ENCODE assay signal across 8 cellular contexts in genomic region chr9:34047864-34048729, GRCh38. TPM values are rescaled to one million over a fixed set of nuclear protein-coding genes. Genes with fewer than 3 reads are reported as not detected.
DNase-seq lines count a peak whose midpoint lies in the region; ATAC-seq and TF ChIP-seq lines count a peak whose summit lies in the region.

No MANE protein-coding gene starts in this region.

- H3K79me2 ChIP-seq in smooth muscle cell (ENCODE audit: low read depth), result peaks cover 55% of the 10 kb centered on the region

- peak overlapping the region; percentile 89 for H3K4me2 ChIP-seq in smooth muscle cell

- H2AFZ ChIP-seq in smooth muscle cell (ENCODE audit: low read depth), result peak overlapping the region; percentile 8

- H3K4me1 Mint-ChIP-seq in CD8-positive, alpha-beta memory T cell, result peaks cover 32 to 41% (median 40%) of the 10 kb centered on the region in 3 donors

- ATAC-seq in GM21360 (IDR thresholded peaks at IDR 0.05; ENCODE audit: unreplicated experiment), result peak; percentile 26

- under 1% methylated on average over 27 of the region's 30 CpGs for WGBS in smooth muscle cell (ENCODE audit: low lambda C conversion rate)

- no peaks in the 10 kb centered on the region for H3K9me3 Mint-ChIP-seq in CD8-positive, alpha-beta memory T cell

- TF ChIP-seq CTCF in smooth muscle cell (IDR thresholded peaks at IDR 0.05; ENCODE audit: borderline replicate concordance, insufficient read depth, poor library complexity, severe bottlenecking), result no peak

- H3K36me3 ChIP-seq in CD8-positive, alpha-beta memory T cell (ENCODE audit: insufficient read depth, low read length), result no peaks in the 10 kb centered on the region
- H3K36me3 ChIP-seq in smooth muscle cell (ENCODE audit: low read depth), result no peaks in the 10 kb centered on the region

- H3K9ac ChIP-seq in smooth muscle cell (ENCODE audit: low read depth), result peak overlapping the region; percentile 98

- peak overlapping the region; percentile 95 to 100 (median 96) for H3K4me3 Mint-ChIP-seq in CD8-positive, alpha-beta memory T cell

- CTCF ChIA-PET in CD8-positive, alpha-beta memory T cell (lab: Charles Lee), result interaction anchor here (0.9 kb wide), 2 partner anchors 21 to 234 kb away, joined by 3 read pairs; no protein-coding TSS in a partner anchor

- no peaks in the 10 kb centered on the region for H3K27me3 ChIP-seq in CD8-positive, alpha-beta memory T cell (ENCODE audit: insufficient read depth, low read length, poor library complexity, severe bottlenecking)
- no peaks in the 10 kb centered on the region for H3K27me3 ChIP-seq in smooth muscle cell (ENCODE audit: low read depth)

- POLR2A ChIA-PET in CD8-positive, alpha-beta memory T cell (lab: Charles Lee), result interaction anchor here (0.5 to 1.3 kb wide), 5 partner anchors 124 to 329 kb away, joined by 3 to 5 read pairs (median 4); partner anchors contain the start of genes MYORG and UBAP1

- peaks cover 0 to 3% of the 10 kb centered on the region in 2 donors for H3K27me3 Mint-ChIP-seq in CD8-positive, alpha-beta memory T cell

- H3K4me3 ChIP-seq in CD8-positive, alpha-beta memory T cell (ENCODE audit: low read length), result peak overlapping the region; percentile 98
- H3K4me3 ChIP-seq in iPS-11a (ENCODE audit: low read depth, low read length), result peak overlapping the region; percentile 97
- peak overlapping the region; percentile 82 for H3K4me3 ChIP-seq in smooth muscle cell

- H3K4me1 ChIP-seq in CD8-positive, alpha-beta memory T cell (ENCODE audit: insufficient read depth, low read length), result peaks cover 18% of the 10 kb centered on the region
- peaks cover 20% of the 10 kb centered on the region for H3K4me1 ChIP-seq in smooth muscle cell (ENCODE audit: low read depth)

- H4K20me1 ChIP-seq in smooth muscle cell (ENCODE audit: low read depth), result peaks cover 46% of the 10 kb centered on the region

- peaks cover 0 to 14% (median 0%) of the 10 kb centered on the region in 3 donors for H3K36me3 Mint-ChIP-seq in CD8-positive, alpha-beta memory T cell

- peak overlapping the region; percentile 97 to 100 (median 100) for H3K27ac Mint-ChIP-seq in CD8-positive, alpha-beta memory T cell

- H3K9me3 ChIP-seq in CD8-positive, alpha-beta memory T cell (ENCODE audit: low read length), result no peaks in the 10 kb centered on the region
- no peaks in the 10 kb centered on the region for H3K9me3 ChIP-seq in smooth muscle cell (replicated peaks; ENCODE audit: low read depth)

- no peaks in the 10 kb centered on the region for H3F3A ChIP-seq in smooth muscle cell (ENCODE audit: low read depth)

- peak in 4 of 5 donors; percentile 31 to 68 (median 48) for DNase-seq in CD8-positive, alpha-beta memory T cell
- DNase-seq in HUDEP-2 (lab: John Stamatoyannopoulos, UW; ENCODE audit: unreplicated experiment in 76 of 76), result peak in 59 of 76 experiments; percentile 12 to 75 (median 50)
- peak; percentile 60 for DNase-seq in SKM-1 (lab: John Stamatoyannopoulos, UW; ENCODE audit: unreplicated experiment)
- DNase-seq in activated naive CD8-positive, alpha-beta T cell treated with anti-CD3 and anti-CD28 coated beads, Interleukin-2, amount 50 U/mL, for 16 hours (ENCODE audit: low read depth, low spot score), result peak; percentile 14
- no peak for DNase-seq in smooth muscle cell (lab: John Stamatoyannopoulos, UW; ENCODE audit: unreplicated experiment)
- no peak for DNase-seq in kidney glomerular epithelial cell (lab: John Stamatoyannopoulos, UW)

- H3K27ac ChIP-seq in CD8-positive, alpha-beta memory T cell (ENCODE audit: low read depth, low read length), result peak overlapping the region; percentile 95
- peak overlapping the region; percentile 96 for H3K27ac ChIP-seq in smooth muscle cell (ENCODE audit: low read depth)

RNA-seq across cellular contexts. Expression of gene UBAP2, which starts 0.6 kb away (rescaled TPM):
- total RNA-seq in CD8-positive, alpha-beta memory T cell, result 10 to 100 TPM; 50.0 to 51.7 TPM
- 16.3 TPM for polyA plus RNA-seq in CD8-positive, alpha-beta memory T cell
- total RNA-seq in smooth muscle cell, result 18.8 and 19.5 TPM in 2 replicates
- 20.4 and 26.3 TPM in 2 replicates for polyA plus RNA-seq in smooth muscle cell

Comparison
In these comparisons a context has a peak if more than half of its experiments do, and no peak if none do; other contexts are left out.
1. DNase-seq: peak in CD8-positive, alpha-beta memory T cell (4 of 5), HUDEP-2 (59 of 76), SKM-1 (single experiment) and activated naive CD8-positive, alpha-beta T cell treated with anti-CD3 and anti-CD28 coated beads, Interleukin-2, amount 50 U/mL, for 16 hours (single experiment); none in smooth muscle cell (single experiment) and kidney glomerular epithelial cell (single experiment).
2. Peak in every context shown above with its lines, with median percentiles within 50 percentile points of each other: H3K4me3 ChIP-seq.